ENCODE assay signal across 18 cellular contexts in the genomic region with DNA sequence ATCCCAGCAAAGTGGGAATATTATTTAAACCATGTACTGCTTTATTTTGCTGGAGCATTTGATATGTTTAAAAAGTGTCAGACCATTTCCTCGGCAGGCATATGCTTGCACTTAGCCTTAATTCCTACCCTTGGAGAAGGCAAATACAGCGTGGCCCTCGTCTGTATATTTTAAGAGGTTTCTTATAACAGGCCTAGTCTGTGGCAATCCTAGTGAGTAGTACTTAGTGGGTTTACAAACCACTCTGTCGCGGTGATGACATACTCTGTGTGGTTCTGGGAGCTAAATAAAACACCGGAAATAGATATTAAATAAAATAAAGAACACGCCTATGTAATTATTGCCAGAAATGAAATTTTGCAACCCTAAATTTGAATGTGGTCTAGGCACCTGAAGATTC.
"Had no signal": no experiment of that assay in that cellular context is flagged by ENCODE, and none has a peak within 500 bp of the region (broad histone marks: within the 10 kb centered on the region; RNA-seq: fewer than 3 reads in every experiment).

No MANE protein-coding gene starts in this region.

- H3K4me3 ChIP-seq: breast epithelium, mucosa of descending colon, tibial artery, uterus had no signal

- H3K36me3 ChIP-seq: breast epithelium, tibial artery, uterus, WERI-Rb-1 had no signal

- H3K27me3 ChIP-seq: breast epithelium, tibial artery, uterus had no signal

- H3K27ac ChIP-seq: breast epithelium, tibial artery, uterus, WERI-Rb-1 had no signal

- H3K9me3 ChIP-seq: breast epithelium, mucosa of descending colon, tibial artery, uterus had no signal

- H3K4me1 ChIP-seq: breast epithelium, tibial artery, uterus had no signal

- ATAC-seq: activated T-cell treated with anti-CD3 and anti-CD28 coated beads, Interleukin-2, amount 50 U/mL, for 72 hours; mucosa of descending colon; stimulated activated naive CD8-positive, alpha-beta T cell treated with anti-CD3 and anti-CD28 coated beads, Interleukin-15, Interleukin-2, amounts not matched to agents 100 U/mL and 50 U/mL, for 24 hours had no signal

- DNase-seq: activated CD4-positive, alpha-beta T cell treated with anti-CD3 and anti-CD28 coated beads, Interleukin-2, amount 50 U/mL, for 4 hours; activated effector memory CD4-positive, alpha-beta T cell treated with anti-CD3 and anti-CD28 coated beads, Interleukin-2, amount 50 U/mL, for 16 hours; activated naive CD4-positive, alpha-beta T cell treated with anti-CD3 and anti-CD28 coated beads, Interleukin-2, amount 50 U/mL, for 16 hours; activated T-cell treated with anti-CD3 and anti-CD28 coated beads, Interleukin-2, amount 50 U/mL, for 72 hours; effector CD8-positive, alpha-beta T cell; foreskin melanocyte; mucosa of descending colon; naive B cell; stimulated activated CD4-positive, alpha-beta T cell treated with anti-CD3 and anti-CD28 coated beads, Interleukin-12 subunit alpha, Interleukin-12 subunit beta, amount 100 ng/mL, for 4 hours; stimulated activated CD4-positive, alpha-beta T cell treated with anti-CD3 and anti-CD28 coated beads, Interleukin-1b, Interleukin-23, amount 100 ng/mL, for 48 hours; stimulated activated CD8-positive, alpha-beta memory T cell treated with anti-CD3 and anti-CD28 coated beads, Interleukin-4, amount 100 ng/mL, for 48 hours; stimulated activated naive CD8-positive, alpha-beta T cell treated with anti-CD3 and anti-CD28 coated beads, Interleukin-15, Interleukin-2, amounts not matched to agents 100 U/mL and 50 U/mL, for 24 hours; substantia nigra; T-helper 2 cell; tibial artery; uterus; WERI-Rb-1 had no signal
